ENCODE assay signal across 8 cellular contexts in genomic region chr15:100879046-100879445, GRCh38. TPM values are rescaled to one million over a fixed set of nuclear protein-coding genes. Genes with fewer than 3 reads are reported as not detected.
A peak's percentile ranks its signal among the peaks of the same experiment; 100 is the strongest.
DNase-seq lines count a peak whose midpoint lies in the region; ATAC-seq and TF ChIP-seq lines count a peak whose summit lies in the region.

No MANE protein-coding gene starts in this region.

- H3K36me3 Mint-ChIP-seq in mesothelial cell of epicardium = no peaks in the 10 kb centered on the region

- in situ Hi-C loops in HAP-1 (cut with MboI; ENCODE audit: low sequenced_read_pairs) (no loop called here), T47D (cut with HindIII; ENCODE audit: low pct_unique_long_range_greater_than_20kb, low sequenced_read_pairs) (no loop called here)

- DNase-seq in AG20443 (ENCODE audit: low spot score) (peak; percentile 59), HAP-1 (ENCODE audit: low spot score in 2 of 2) (peak in 1 of 2 experiments; percentile 39), T47D (ENCODE audit: low read depth in 1 of 2, low spot score in 1 of 2) (peak; percentile 36 to 58), mesothelial cell of epicardium (ENCODE audit: low spot score in 2 of 2, unreplicated experiment in 2 of 2) (no peak), NOMO-1 treated with dmso at 0.1 percent for 144 hours (lab: John Stamatoyannopoulos, UW; ENCODE audit: unreplicated experiment) (no peak), GM10248 (ENCODE audit: extremely low spot score) (no peak), midbrain (lab: John Stamatoyannopoulos, UW) (no peak)

- no peaks in the 10 kb centered on the region for H3K9me3 Mint-ChIP-seq in mesothelial cell of epicardium

- POLR2A ChIA-PET in GM10248 (lab: Yijun Ruan, JAX) = no interaction called here

- no peaks in the 10 kb centered on the region for H3K9me3 ChIP-seq in HAP-1

- 0 out of 2 replicates have a peak, but pooled peaks cover 4% of the 10 kb centered on the region for H3K27me3 ChIP-seq in HAP-1 (ENCODE audit: low read depth)

- CTCF ChIA-PET in GM10248 (lab: Yijun Ruan, JAX) = interaction anchor here (0.8 to 1.7 kb wide), 5 partner anchors 8 to 129 kb away, joined by 3 to 5 read pairs (median 3); no protein-coding TSS in a partner anchor

- H3K4me1 ChIP-seq in HAP-1 = peaks cover 7% of the 10 kb centered on the region; the same call in 1 of the 2 replicates

- peak overlapping the region; percentile 71 for H3K4me3 Mint-ChIP-seq in mesothelial cell of epicardium

- ATAC-seq in GM21619 (IDR thresholded peaks at IDR 0.05; ENCODE audit: unreplicated experiment) = no peak

- peak overlapping the region; percentile 12; the same call in 1 of the 2 replicates for H3K4me3 ChIP-seq in HAP-1

- TF ChIP-seq CTCF in mesothelial cell of epicardium (IDR thresholded peaks at IDR 0.05; ENCODE audit: unreplicated experiment) (no peak), GM10248 (IDR thresholded peaks at IDR 0.05; ENCODE audit: control extremely low read depth, extremely low read depth, low read depth, missing control alignments) (no peak)

- H3K36me3 ChIP-seq in HAP-1 (replicated peaks) = no peaks in the 10 kb centered on the region

- peaks cover 8% of the 10 kb centered on the region for H3K4me1 Mint-ChIP-seq in mesothelial cell of epicardium

- peaks cover 88% of the 10 kb centered on the region for H3K27me3 Mint-ChIP-seq in mesothelial cell of epicardium (ENCODE audit: low read depth)

- H3K27ac Mint-ChIP-seq in mesothelial cell of epicardium = no peak overlapping the region

RNA-seq across cellular contexts. Expression of gene ALDH1A3, which starts 0.6 kb away (rescaled TPM):
- total RNA-seq in mesothelial cell of epicardium = not detected in 3 replicates

RNA-seq across cellular contexts. Expression of gene LRRK1, which starts 40.1 kb away (rescaled TPM):
- 1.4 to 2.3 TPM (median 2.0 TPM) in 3 replicates for total RNA-seq in mesothelial cell of epicardium

Comparison
In these comparisons a context has a peak if more than half of its experiments do, and no peak if none do; other contexts are left out.
1. DNase-seq: peak in AG20443 (single experiment) and T47D (2 of 2); none in mesothelial cell of epicardium (0 of 2), NOMO-1 treated with dmso at 0.1 percent for 144 hours (single experiment), GM10248 (single experiment) and midbrain (single experiment).